In genomic region chr2:130381619-130382018, GRCh38 we compare ENCODE assay signal across 2 cellular contexts.
A peak's percentile ranks its signal among the peaks of the same experiment; 100 is the strongest.
TF ChIP-seq lines count a peak whose summit lies in the region.

No MANE protein-coding gene starts in this region.

TF ChIP-seq in GM12878, 131 proteins besides CTCF, POLR2A, EP300 and RAD21:
- no peak for TF ChIP-seq CBX3 (IDR thresholded peaks at IDR 0.05; ENCODE audit: borderline replicate concordance, low read depth)
- TF ChIP-seq SPI1 (IDR thresholded peaks at IDR 0.05; ENCODE audit: borderline replicate concordance, insufficient read depth, low read depth, low read length): peak; percentile 75
- no peak for TF ChIP-seq IRF5 (IDR thresholded peaks at IDR 0.05; ENCODE audit: borderline replicate concordance)
- no peak for TF ChIP-seq RFX5 (IDR thresholded peaks at IDR 0.05; ENCODE audit: low read depth, low read length)
- no peak for TF ChIP-seq TBL1XR1 (IDR thresholded peaks at IDR 0.05; ENCODE audit: low read depth, low read length)
- TF ChIP-seq ELK1 (IDR thresholded peaks at IDR 0.05; ENCODE audit: low read depth, low read length): no peak
- no peak for TF ChIP-seq NKRF (conservative IDR thresholded peaks at IDR 0.05)
- 0 out of 2 replicates have a peak, but pooled peaks have one; percentile 37 for TF ChIP-seq YY1 (IDR thresholded peaks at IDR 0.05; ENCODE audit: low read depth, low read length)
- no peak for TF ChIP-seq ETV6 (conservative IDR thresholded peaks at IDR 0.05 in 1 of 2, IDR thresholded peaks at IDR 0.05 in 1 of 2; ENCODE audit: borderline replicate concordance in 1 of 2, low read depth in 1 of 2)

TF ChIP-seq in WTC11, 78 proteins besides CTCF, POLR2A, EP300 and RAD21:
- TF ChIP-seq OVOL2 (CRISPR knock-in tag; IDR thresholded peaks at IDR 0.05; ENCODE audit: borderline replicate concordance): no peak
- no peak for TF ChIP-seq E2F5 (CRISPR knock-in tag; IDR thresholded peaks at IDR 0.05)
- no peak for TF ChIP-seq ZNF219 (CRISPR knock-in tag; IDR thresholded peaks at IDR 0.05; ENCODE audit: borderline replicate concordance)
